In genomic region chr1:113540328-113540727, GRCh38 we compare ENCODE assay signal across 19 cellular contexts.
"Had no signal": no experiment of that assay in that cellular context is flagged by ENCODE, and none has a peak within 500 bp of the region (broad histone marks: within the 10 kb centered on the region; RNA-seq: fewer than 3 reads in every experiment).

No MANE protein-coding gene starts in this region.

- H3K79me2 ChIP-seq: parathyroid adenoma had no signal

- H3K9ac ChIP-seq: parathyroid adenoma had no signal

- DNase-seq: activated B cell treated with CpG ODN at 0.5 μM for 24 hours; activated CD4-positive, alpha-beta T cell treated with anti-CD3 and anti-CD28 coated beads for 48 hours; activated CD8-positive, alpha-beta memory T cell treated with anti-CD3 and anti-CD28 coated beads, Interleukin-2, amount 50 U/mL, for 48 hours; activated gamma-delta T cell treated with Interleukin-2 at 50 U/mL for 16 hours; activated T-cell treated with anti-CD3 and anti-CD28 coated beads, Interleukin-2, amount 50 U/mL, for 72 hours; brain microvascular endothelial cell; cerebellar nuclear complex; dermis blood vessel endothelial cell; gastrocnemius medialis; heart left ventricle; left cardiac atrium; mammary epithelial cell; naive B cell; stimulated activated CD4-positive, alpha-beta T cell treated with anti-CD3 and anti-CD28 coated beads, Interleukin-2, amount 100 ng/mL, for 48 hours; T-helper 17 cell; thyroid gland; uterus had no signal

- H2AFZ ChIP-seq: parathyroid adenoma had no signal

- ATAC-seq: activated T-cell treated with anti-CD3 and anti-CD28 coated beads, Interleukin-2, amount 50 U/mL, for 72 hours; gastrocnemius medialis; heart left ventricle; left cardiac atrium; stimulated activated memory B cell treated with anti-CD40 and anti-IgM and Interleukin-4, amounts not matched to agents 10 μg/mL and 1 μg/mL and 100 μg/mL, for 72 hours; T-helper 17 cell had no signal

- H3K27ac ChIP-seq: brain microvascular endothelial cell, gastrocnemius medialis, heart left ventricle, parathyroid adenoma, thyroid gland, uterus had no signal

- H3K4me1 ChIP-seq: gastrocnemius medialis, parathyroid adenoma, uterus had no signal

- H3K4me3 ChIP-seq: gastrocnemius medialis, heart left ventricle, thyroid gland, uterus had no signal

- H3K27me3 ChIP-seq: brain microvascular endothelial cell, gastrocnemius medialis, heart left ventricle, thyroid gland, uterus had no signal

- H3K9me3 ChIP-seq: gastrocnemius medialis, thyroid gland, uterus had no signal

- H3K36me3 ChIP-seq: brain microvascular endothelial cell, gastrocnemius medialis, heart left ventricle, thyroid gland, uterus had no signal
